ENCODE assay signal across 1 cellular context in the genomic region with DNA sequence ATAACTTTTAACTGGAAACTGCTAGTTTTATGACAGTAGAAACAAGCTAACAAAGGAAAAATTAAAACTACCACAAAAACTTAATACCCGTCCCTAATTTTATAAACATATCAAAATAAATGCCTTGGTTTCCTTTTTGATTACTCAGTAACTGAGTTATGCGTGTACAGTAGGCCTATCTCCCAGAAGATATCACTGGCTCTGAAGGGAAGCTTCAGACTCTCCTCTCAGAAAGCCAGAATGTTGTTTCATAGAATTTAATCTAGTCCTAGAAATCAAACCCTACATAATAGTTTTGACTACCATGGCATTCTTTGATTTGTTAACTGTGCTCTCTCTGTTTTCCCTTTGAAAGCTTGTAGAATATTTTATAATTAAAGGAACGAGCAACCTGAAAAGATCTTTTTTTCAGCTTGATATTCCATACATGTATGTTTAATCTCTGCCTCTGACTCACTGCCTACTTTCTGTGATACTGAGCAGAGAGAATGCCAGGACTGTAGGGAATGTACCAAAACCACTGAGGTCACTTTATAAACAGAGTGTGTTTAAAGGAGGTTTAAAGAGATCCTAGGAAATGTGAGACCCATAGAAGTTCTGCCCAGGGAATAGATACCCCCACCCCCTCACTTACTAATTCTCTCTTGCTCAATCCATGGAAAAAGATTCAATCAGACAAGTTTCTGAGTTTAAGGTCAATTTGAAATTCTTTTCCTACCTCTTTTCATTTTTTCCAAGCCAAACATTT.
TF ChIP-seq lines count a peak whose summit lies in the region.

No MANE protein-coding gene starts in this region.

TF ChIP-seq in WTC11, 78 proteins besides CTCF, POLR2A, EP300 and RAD21 (continued from another document):
- TF ChIP-seq, protein P1, sequence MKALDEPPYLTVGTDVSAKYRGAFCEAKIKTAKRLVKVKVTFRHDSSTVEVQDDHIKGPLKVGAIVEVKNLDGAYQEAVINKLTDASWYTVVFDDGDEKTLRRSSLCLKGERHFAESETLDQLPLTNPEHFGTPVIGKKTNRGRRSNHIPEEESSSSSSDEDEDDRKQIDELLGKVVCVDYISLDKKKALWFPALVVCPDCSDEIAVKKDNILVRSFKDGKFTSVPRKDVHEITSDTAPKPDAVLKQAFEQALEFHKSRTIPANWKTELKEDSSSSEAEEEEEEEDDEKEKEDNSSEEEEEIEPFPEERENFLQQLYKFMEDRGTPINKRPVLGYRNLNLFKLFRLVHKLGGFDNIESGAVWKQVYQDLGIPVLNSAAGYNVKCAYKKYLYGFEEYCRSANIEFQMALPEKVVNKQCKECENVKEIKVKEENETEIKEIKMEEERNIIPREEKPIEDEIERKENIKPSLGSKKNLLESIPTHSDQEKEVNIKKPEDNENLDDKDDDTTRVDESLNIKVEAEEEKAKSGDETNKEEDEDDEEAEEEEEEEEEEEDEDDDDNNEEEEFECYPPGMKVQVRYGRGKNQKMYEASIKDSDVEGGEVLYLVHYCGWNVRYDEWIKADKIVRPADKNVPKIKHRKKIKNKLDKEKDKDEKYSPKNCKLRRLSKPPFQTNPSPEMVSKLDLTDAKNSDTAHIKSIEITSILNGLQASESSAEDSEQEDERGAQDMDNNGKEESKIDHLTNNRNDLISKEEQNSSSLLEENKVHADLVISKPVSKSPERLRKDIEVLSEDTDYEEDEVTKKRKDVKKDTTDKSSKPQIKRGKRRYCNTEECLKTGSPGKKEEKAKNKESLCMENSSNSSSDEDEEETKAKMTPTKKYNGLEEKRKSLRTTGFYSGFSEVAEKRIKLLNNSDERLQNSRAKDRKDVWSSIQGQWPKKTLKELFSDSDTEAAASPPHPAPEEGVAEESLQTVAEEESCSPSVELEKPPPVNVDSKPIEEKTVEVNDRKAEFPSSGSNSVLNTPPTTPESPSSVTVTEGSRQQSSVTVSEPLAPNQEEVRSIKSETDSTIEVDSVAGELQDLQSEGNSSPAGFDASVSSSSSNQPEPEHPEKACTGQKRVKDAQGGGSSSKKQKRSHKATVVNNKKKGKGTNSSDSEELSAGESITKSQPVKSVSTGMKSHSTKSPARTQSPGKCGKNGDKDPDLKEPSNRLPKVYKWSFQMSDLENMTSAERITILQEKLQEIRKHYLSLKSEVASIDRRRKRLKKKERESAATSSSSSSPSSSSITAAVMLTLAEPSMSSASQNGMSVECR (CRISPR knock-in tag; IDR thresholded peaks at IDR 0.05; ENCODE audit: borderline replicate concordance): no peak
- TF ChIP-seq, protein P2, sequence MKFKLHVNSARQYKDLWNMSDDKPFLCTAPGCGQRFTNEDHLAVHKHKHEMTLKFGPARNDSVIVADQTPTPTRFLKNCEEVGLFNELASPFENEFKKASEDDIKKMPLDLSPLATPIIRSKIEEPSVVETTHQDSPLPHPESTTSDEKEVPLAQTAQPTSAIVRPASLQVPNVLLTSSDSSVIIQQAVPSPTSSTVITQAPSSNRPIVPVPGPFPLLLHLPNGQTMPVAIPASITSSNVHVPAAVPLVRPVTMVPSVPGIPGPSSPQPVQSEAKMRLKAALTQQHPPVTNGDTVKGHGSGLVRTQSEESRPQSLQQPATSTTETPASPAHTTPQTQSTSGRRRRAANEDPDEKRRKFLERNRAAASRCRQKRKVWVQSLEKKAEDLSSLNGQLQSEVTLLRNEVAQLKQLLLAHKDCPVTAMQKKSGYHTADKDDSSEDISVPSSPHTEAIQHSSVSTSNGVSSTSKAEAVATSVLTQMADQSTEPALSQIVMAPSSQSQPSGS (CRISPR knock-in tag; IDR thresholded peaks at IDR 0.05; ENCODE audit: borderline replicate concordance, low read depth): no peak
- TF ChIP-seq ATF1 (CRISPR knock-in tag; IDR thresholded peaks at IDR 0.05): no peak
- TF ChIP-seq RELA (CRISPR knock-in tag; IDR thresholded peaks at IDR 0.05; ENCODE audit: borderline replicate concordance): no peak
- no peak for TF ChIP-seq OVOL2 (CRISPR knock-in tag; IDR thresholded peaks at IDR 0.05; ENCODE audit: borderline replicate concordance)
